ENCODE assay signal across 9 cellular contexts in the genomic region with DNA sequence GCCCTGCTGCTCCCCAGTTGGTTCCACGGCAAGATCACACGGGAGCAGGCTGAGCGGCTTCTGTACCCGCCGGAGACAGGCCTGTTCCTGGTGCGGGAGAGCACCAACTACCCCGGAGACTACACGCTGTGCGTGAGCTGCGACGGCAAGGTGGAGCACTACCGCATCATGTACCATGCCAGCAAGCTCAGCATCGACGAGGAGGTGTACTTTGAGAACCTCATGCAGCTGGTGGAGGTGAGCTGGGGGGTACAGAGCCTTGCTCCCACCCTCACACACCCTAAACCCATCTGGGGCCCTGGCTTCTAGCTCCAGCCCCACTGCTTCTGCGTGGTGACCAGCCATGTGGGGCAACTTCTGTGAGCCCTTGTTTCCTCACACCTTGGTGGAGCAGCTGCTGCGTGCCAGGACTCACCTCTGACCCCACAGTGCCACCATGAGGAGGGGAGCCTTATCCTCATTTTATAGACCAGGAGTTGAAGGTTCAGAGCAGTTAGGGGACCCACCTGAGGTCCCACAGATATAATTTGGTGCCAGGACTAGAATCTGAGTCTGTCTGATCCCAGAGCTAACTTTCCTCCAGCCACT. TPM values are rescaled to one million over a fixed set of nuclear protein-coding genes. Genes with fewer than 3 reads are reported as not detected.
DNase-seq lines count a peak whose midpoint lies in the region; ATAC-seq and TF ChIP-seq lines count a peak whose summit lies in the region.
"Had no signal": no experiment of that assay in that cellular context is flagged by ENCODE, and none has a peak within 500 bp of the region (broad histone marks: within the 10 kb centered on the region; RNA-seq: fewer than 3 reads in every experiment).

No MANE protein-coding gene starts in this region.

- intact Hi-C loops in HCT116 (cut with micrococcal nuclease) (no loop called here), A673 (cut with micrococcal nuclease; ENCODE audit: unreplicated experiment) (no loop called here)

- no peak for TF ChIP-seq POLR2A in HCT116 (IDR thresholded peaks at IDR 0.05; ENCODE audit: borderline replicate concordance, extremely low read depth, insufficient read depth, insufficient read length)

- H3K36me3 Mint-ChIP-seq in activated CD8-positive, alpha-beta T cell treated with anti-CD3 and anti-CD28 coated beads, Interleukin-2, amount 10 ng/mL, durations not matched to agents 7 days and 5 days (ENCODE audit: low read depth): peaks cover 79% of the 10 kb centered on the region
- peaks cover 6% of the 10 kb centered on the region for H3K36me3 Mint-ChIP-seq in natural killer cell treated with Interleukin-12 subunit alpha and Interleukin-12 subunit beta and Interleukin-15 and Interleukin-18, amount 100 ng/mL, for 72 hours

- peak overlapping the region; percentile 81 for H3K27ac Mint-ChIP-seq in activated CD8-positive, alpha-beta T cell treated with anti-CD3 and anti-CD28 coated beads, Interleukin-2, amount 10 ng/mL, durations not matched to agents 7 days and 5 days
- H3K27ac Mint-ChIP-seq in natural killer cell treated with Interleukin-12 subunit alpha and Interleukin-12 subunit beta and Interleukin-15 and Interleukin-18, amount 100 ng/mL, for 72 hours: peak overlapping the region; percentile 77 to 92

- peaks cover 62% of the 10 kb centered on the region for H3K4me1 Mint-ChIP-seq in activated CD8-positive, alpha-beta T cell treated with anti-CD3 and anti-CD28 coated beads, Interleukin-2, amount 10 ng/mL, durations not matched to agents 7 days and 5 days (ENCODE audit: low read depth)
- H3K4me1 Mint-ChIP-seq in natural killer cell treated with Interleukin-12 subunit alpha and Interleukin-12 subunit beta and Interleukin-15 and Interleukin-18, amount 100 ng/mL, for 72 hours (ENCODE audit: low read depth in 2 of 2): peaks cover 42 to 45% of the 10 kb centered on the region in 2 donors

- no peaks in the 10 kb centered on the region for H3K27me3 Mint-ChIP-seq in activated CD8-positive, alpha-beta T cell treated with anti-CD3 and anti-CD28 coated beads, Interleukin-2, amount 10 ng/mL, durations not matched to agents 7 days and 5 days (ENCODE audit: low read depth)
- H3K27me3 Mint-ChIP-seq in natural killer cell treated with Interleukin-12 subunit alpha and Interleukin-12 subunit beta and Interleukin-15 and Interleukin-18, amount 100 ng/mL, for 72 hours: no peaks in the 10 kb centered on the region

- CTCF ChIA-PET in HCT116 (lab: Charles Lee): interaction anchor here (1.0 to 1.5 kb wide), 4 partner anchors 9 to 30 kb away, joined by 3 to 5 read pairs (median 4); no protein-coding TSS in a partner anchor
- CTCF ChIA-PET in activated CD8-positive, alpha-beta T cell treated with anti-CD3 and anti-CD28 coated beads, Interleukin-2, amount 10 ng/mL, durations not matched to agents 7 days and 5 days (lab: Charles Lee): interaction anchor here (0.7 to 25.5 kb wide), 14 partner anchors 9 to 186 kb away, joined by 3 to 1683 read pairs (median 4); partner anchors contain the start of gene CSK
- CTCF ChIA-PET in A673 (lab: Charles Lee): interaction anchor here (1.8 kb wide), 1 partner anchor 29 kb away, joined by 8 read pairs; no protein-coding TSS in a partner anchor

- H3K27ac ChIP-seq in HCT116 (ENCODE audit: low read depth, low read length) (peak overlapping the region; percentile 45), A673 (ENCODE audit: low read depth, low read length, poor library complexity, severe bottlenecking) (no peak overlapping the region)

- H4K20me1 ChIP-seq in HCT116 (ENCODE audit: insufficient read depth): no peaks in the 10 kb centered on the region

- H3K9me3 Mint-ChIP-seq in activated CD8-positive, alpha-beta T cell treated with anti-CD3 and anti-CD28 coated beads, Interleukin-2, amount 10 ng/mL, durations not matched to agents 7 days and 5 days (ENCODE audit: insufficient read depth): no peaks in the 10 kb centered on the region
- no peaks in the 10 kb centered on the region for H3K9me3 Mint-ChIP-seq in natural killer cell treated with Interleukin-12 subunit alpha and Interleukin-12 subunit beta and Interleukin-15 and Interleukin-18, amount 100 ng/mL, for 72 hours

- ATAC-seq in HCT116: no peak
- ATAC-seq in activated CD8-positive, alpha-beta T cell treated with anti-CD3 and anti-CD28 coated beads, Interleukin-2, amount 10 ng/mL, durations not matched to agents 7 days and 5 days: no peak
- peak in 1 of 2 donors; percentile 25 for ATAC-seq in natural killer cell treated with Interleukin-12 subunit alpha and Interleukin-12 subunit beta and Interleukin-15 and Interleukin-18, amount 100 ng/mL, for 72 hours

- no peaks in the 10 kb centered on the region for H3K9me2 ChIP-seq in HCT116 (ENCODE audit: insufficient read depth)

- RAD21 ChIA-PET in HCT116 (lab: Charles Lee; ENCODE audit: low non-redundant PET in 1 of 2, low total read pairs in 2 of 2, uncharacterized antibody in 2 of 2, unreplicated experiment in 2 of 2): no interaction called here

- TF ChIP-seq CTCF in GM12864 (IDR thresholded peaks at IDR 0.05; ENCODE audit: low read depth, low read length, missing control alignments) (peak; percentile 17), HCT116 (IDR thresholded peaks at IDR 0.05 in 2 of 3, conservative IDR thresholded peaks at IDR 0.05 in 1 of 3; ENCODE audit: borderline replicate concordance in 1 of 3, insufficient read depth in 1 of 3, low read depth in 2 of 3, low read length in 2 of 3) (no peak), A673 (conservative IDR thresholded peaks at IDR 0.05; ENCODE audit: low read depth, low read length) (no peak)

- H3K9me3 ChIP-seq in HCT116 (ENCODE audit: control insufficient read depth in 1 of 2, insufficient read depth in 1 of 2, low read depth in 1 of 2, low read length in 2 of 2) (no peaks in the 10 kb centered on the region), A673 (ENCODE audit: low read depth, low read length, poor library complexity, severe bottlenecking) (no peaks in the 10 kb centered on the region)
- H3K9me3 ChIP-seq: gastroesophageal sphincter had no signal

- no peak overlapping the region for H3K4me2 ChIP-seq in HCT116 (ENCODE audit: low read length)

- H2AFZ ChIP-seq in HCT116 (ENCODE audit: low read depth, low read length, poor library complexity, severe bottlenecking): no peak overlapping the region

- no peak for DNase-seq in GM12864 (ENCODE audit: low read depth)
- no peak for DNase-seq in HCT116 (ENCODE audit: low read depth, low spot score)
- peak; percentile 46 for DNase-seq in activated CD8-positive, alpha-beta T cell treated with anti-CD3 and anti-CD28 coated beads, Interleukin-2, amount 10 ng/mL, durations not matched to agents 7 days and 5 days
- DNase-seq in natural killer cell treated with Interleukin-12 subunit alpha and Interleukin-12 subunit beta and Interleukin-15 and Interleukin-18, amount 100 ng/mL, for 72 hours (ENCODE audit: low spot score): no peak
- no peak for DNase-seq in HuH-7 (ENCODE audit: low spot score)
- DNase-seq in A673 (ENCODE audit: low spot score): no peak
- no peak for DNase-seq in HK-2 (ENCODE audit: unreplicated experiment)
- no peak for DNase-seq in stimulated activated CD4-positive, alpha-beta T cell treated with anti-CD3 and anti-CD28 coated beads, Interleukin-12 subunit alpha, Interleukin-12 subunit beta, amount 100 ng/mL, for 4 hours

- H3K4me3 ChIP-seq in GM12864 (ENCODE audit: low read depth, low read length) (no peak overlapping the region), HCT116 (replicated peaks in 1 of 2; ENCODE audit: low read depth in 1 of 2, low read length in 2 of 2) (no peak overlapping the region), A673 (ENCODE audit: low read depth, low read length, poor library complexity, severe bottlenecking) (no peak overlapping the region)
- H3K4me3 ChIP-seq: gastroesophageal sphincter had no signal

- H3K9ac ChIP-seq in HCT116 (ENCODE audit: low read length): no peak overlapping the region; the same call in 1 of the 2 replicates

- POLR2A ChIA-PET in HCT116 (lab: Charles Lee) (interaction anchor here (1.1 kb wide), 1 partner anchor 17 kb away, joined by 3 read pairs; the partner anchor contains the start of gene CSK), A673 (lab: Charles Lee; ENCODE audit: low non-redundant PET) (no interaction called here)
- POLR2A ChIA-PET in activated CD8-positive, alpha-beta T cell treated with anti-CD3 and anti-CD28 coated beads, Interleukin-2, amount 10 ng/mL, durations not matched to agents 7 days and 5 days (lab: Charles Lee): interaction anchor here (0.6 to 20.1 kb wide), 3 partner anchors 21 to 183 kb away, joined by 3 to 670 read pairs (median 4); partner anchors contain the start of gene CSK

- H3K79me2 ChIP-seq in HCT116 (ENCODE audit: insufficient read depth, low read length): no peaks in the 10 kb centered on the region; the same call in 1 of the 2 replicates

- no peaks in the 10 kb centered on the region for H3K27me3 ChIP-seq in HCT116 (ENCODE audit: insufficient read depth, low read length)
- no peaks in the 10 kb centered on the region for H3K27me3 ChIP-seq in A673 (replicated peaks; ENCODE audit: insufficient read depth, low read depth, low read length, poor library complexity)
- H3K27me3 ChIP-seq: gastroesophageal sphincter had no signal

- H3K4me3 Mint-ChIP-seq in activated CD8-positive, alpha-beta T cell treated with anti-CD3 and anti-CD28 coated beads, Interleukin-2, amount 10 ng/mL, durations not matched to agents 7 days and 5 days: no peak overlapping the region
- H3K4me3 Mint-ChIP-seq in natural killer cell treated with Interleukin-12 subunit alpha and Interleukin-12 subunit beta and Interleukin-15 and Interleukin-18, amount 100 ng/mL, for 72 hours: peak overlapping the region; percentile 30

- H3K36me3 ChIP-seq in HCT116 (ENCODE audit: control insufficient read depth in 1 of 2, insufficient read depth in 2 of 2, low read length in 2 of 2) (peaks cover 13 to 31% of the 10 kb centered on the region in 2 experiments), A673 (ENCODE audit: insufficient read depth, low read length, poor library complexity, severe bottlenecking) (peaks cover 40% of the 10 kb centered on the region)

- H3K4me1 ChIP-seq in HCT116 (ENCODE audit: control insufficient read depth in 1 of 2, insufficient read depth in 2 of 2, low read length in 2 of 2): peaks cover 3 to 13% of the 10 kb centered on the region in 2 experiments; a peak in 3 of 4 replicates
- H3K4me1 ChIP-seq in A673 (ENCODE audit: insufficient read depth, low read length, poor library complexity, severe bottlenecking): no peaks in the 10 kb centered on the region

- no peak for TF ChIP-seq RAD21 in HCT116 (IDR thresholded peaks at IDR 0.05; ENCODE audit: low read depth)

- BruUV-seq in HCT116 (replicated peaks; lab: Mats Ljungman, UMichigan): no TSS peak
- BruUV-seq in A673 (replicated peaks; lab: Mats Ljungman, UMichigan): no TSS peak

RNA-seq across cellular contexts. Expression of gene LMAN1L, which starts 13.3 kb away (rescaled TPM):
- total RNA-seq in HCT116 (2021; ENCODE audit: unreplicated experiment) (0.17 TPM), A673 (2021) (0.80 TPM in 1 of 2 replicates, not detected in the other)
- polyA plus RNA-seq in HCT116 (2012): 0.01 and 0.06 TPM in 2 replicates
- 1 to 10 TPM in 1 of 2 experiments, under 1 TPM in 1; 0.47 to 1.0 TPM for total RNA-seq in activated CD8-positive, alpha-beta T cell treated with anti-CD3 and anti-CD28 coated beads, Interleukin-2, amount 10 ng/mL, durations not matched to agents 7 days and 5 days
- total RNA-seq in natural killer cell treated with Interleukin-12 subunit alpha and Interleukin-12 subunit beta and Interleukin-15 and Interleukin-18, amount 100 ng/mL, for 72 hours: 1 to 10 TPM; 3.4 to 4.9 TPM

RNA-seq across cellular contexts. Expression of gene CSK, which starts 17.5 kb away (rescaled TPM):
- total RNA-seq in HCT116 (2021; ENCODE audit: unreplicated experiment): 72.2 TPM
- polyA plus RNA-seq in HCT116 (2012): 56.2 and 62.3 TPM in 2 replicates
- 100 to 1,000 TPM; 314 to 330 TPM for total RNA-seq in activated CD8-positive, alpha-beta T cell treated with anti-CD3 and anti-CD28 coated beads, Interleukin-2, amount 10 ng/mL, durations not matched to agents 7 days and 5 days
- total RNA-seq in natural killer cell treated with Interleukin-12 subunit alpha and Interleukin-12 subunit beta and Interleukin-15 and Interleukin-18, amount 100 ng/mL, for 72 hours: 100 to 1,000 TPM; 323 TPM
- 90.8 and 103 TPM in 2 replicates for total RNA-seq in A673 (2021)

RNA-seq across cellular contexts. Expression of gene CPLX3, which starts 27.1 kb away (rescaled TPM):
- total RNA-seq in HCT116 (2021; ENCODE audit: unreplicated experiment): not detected
- not detected in 2 replicates for polyA plus RNA-seq in HCT116 (2012)
- total RNA-seq in activated CD8-positive, alpha-beta T cell treated with anti-CD3 and anti-CD28 coated beads, Interleukin-2, amount 10 ng/mL, durations not matched to agents 7 days and 5 days: not detected
- 1 to 10 TPM in 1 of 2 donors, under 1 TPM in 1; 0.43 to 1.7 TPM for total RNA-seq in natural killer cell treated with Interleukin-12 subunit alpha and Interleukin-12 subunit beta and Interleukin-15 and Interleukin-18, amount 100 ng/mL, for 72 hours
- total RNA-seq in A673 (2021): 0.17 and 0.28 TPM in 2 replicates
- total RNA-seq: gastroesophageal sphincter had no signal

RNA-seq across cellular contexts. Expression of gene ULK3, which starts 43.6 kb away (rescaled TPM):
- total RNA-seq in HCT116 (2021; ENCODE audit: unreplicated experiment): 48.4 TPM
- polyA plus RNA-seq in HCT116 (2012): 39.5 and 45.9 TPM in 2 replicates
- 10 to 100 TPM; 56.9 to 58.0 TPM for total RNA-seq in activated CD8-positive, alpha-beta T cell treated with anti-CD3 and anti-CD28 coated beads, Interleukin-2, amount 10 ng/mL, durations not matched to agents 7 days and 5 days
- 10 to 100 TPM; 39.1 to 74.7 TPM for total RNA-seq in natural killer cell treated with Interleukin-12 subunit alpha and Interleukin-12 subunit beta and Interleukin-15 and Interleukin-18, amount 100 ng/mL, for 72 hours
- total RNA-seq in A673 (2021): 53.3 and 58.3 TPM in 2 replicates

RNA-seq across cellular contexts. Expression of gene CYP1A2, which starts 50.7 kb away (rescaled TPM):
- total RNA-seq in HCT116 (2021; ENCODE audit: unreplicated experiment) (not detected), A673 (2021) (not detected in 2 replicates)
- polyA plus RNA-seq in HCT116 (2012): not detected in 2 replicates
- total RNA-seq in activated CD8-positive, alpha-beta T cell treated with anti-CD3 and anti-CD28 coated beads, Interleukin-2, amount 10 ng/mL, durations not matched to agents 7 days and 5 days: not detected
- not detected for total RNA-seq in natural killer cell treated with Interleukin-12 subunit alpha and Interleukin-12 subunit beta and Interleukin-15 and Interleukin-18, amount 100 ng/mL, for 72 hours
- total RNA-seq: gastroesophageal sphincter had no signal
